ENCODE assay signal across 10 cellular contexts in genomic region chr11:61688368-61689163, GRCh38. TPM values are rescaled to one million over a fixed set of nuclear protein-coding genes. Genes with fewer than 3 reads are reported as not detected.
DNase-seq lines count a peak whose midpoint lies in the region; ATAC-seq and TF ChIP-seq lines count a peak whose summit lies in the region.
"Had no signal": no experiment of that assay in that cellular context is flagged by ENCODE, and none has a peak within 500 bp of the region (broad histone marks: within the 10 kb centered on the region; RNA-seq: fewer than 3 reads in every experiment).

No MANE protein-coding gene starts in this region.

- peak; percentile 28 for DNase-seq in BJ (ENCODE audit: low read depth)
- no peak for DNase-seq in NT2/D1 (ENCODE audit: low read depth, low spot score)
- no peak for DNase-seq in naive thymus-derived CD4-positive, alpha-beta T cell
- DNase-seq in HuH-7 (ENCODE audit: low spot score): no peak
- no peak for DNase-seq in DMS53 treated with DMSO at 0.1 percent for 48 hours (lab: John Stamatoyannopoulos, UW; ENCODE audit: unreplicated experiment)
- DNase-seq: NCI-H2171 treated with DMSO at 0.1 percent for 48 hours had no signal

- intact Hi-C loops in naive thymus-derived CD4-positive, alpha-beta T cell (cut with micrococcal nuclease): loop anchor here in 1 of 2 donors (10.0 kb wide), 1 partner anchor 104 kb away; the partner anchor contains the start of gene SYT7

- no peak overlapping the region for H3K27ac Mint-ChIP-seq in naive thymus-derived CD4-positive, alpha-beta T cell

- H3K4me1 ChIP-seq in NT2/D1 (ENCODE audit: insufficient read depth, insufficient read length): peaks cover 48% of the 10 kb centered on the region
- peaks cover 10 to 16% of the 10 kb centered on the region in 2 donors for H3K4me1 ChIP-seq in esophagus (ENCODE audit: control insufficient read depth in 2 of 2, insufficient read depth in 2 of 2, low read length in 1 of 2)
- H3K4me1 ChIP-seq in naive thymus-derived CD4-positive, alpha-beta T cell (ENCODE audit: control insufficient read depth in 2 of 2, insufficient read depth in 2 of 2, low read length in 2 of 2): peaks cover 15 to 34% of the 10 kb centered on the region in 2 donors
- H3K4me1 ChIP-seq: HAP-1 had no signal

- peaks cover 0 to 14% (median 0%) of the 10 kb centered on the region in 7 donors for H3K4me1 Mint-ChIP-seq in naive thymus-derived CD4-positive, alpha-beta T cell

- WGBS in esophagus, 2 donors: 37 to 40% methylated on average over 19 of the region's 19 CpGs

- H3K9ac ChIP-seq in NT2/D1 (ENCODE audit: insufficient read length, low read depth): peak overlapping the region; percentile 23

- H3K4me3 ChIP-seq in BJ (ENCODE audit: low read depth, low read length) (no peak overlapping the region), NT2/D1 (ENCODE audit: insufficient read length, low read depth) (no peak overlapping the region), esophagus (ENCODE audit: low read depth in 1 of 2, low read length in 2 of 2) (peak overlapping the region in 1 of 2 donors; percentile 7)
- H3K4me3 ChIP-seq in naive thymus-derived CD4-positive, alpha-beta T cell (ENCODE audit: low read length): no peak overlapping the region
- H3K4me3 ChIP-seq: HAP-1 had no signal

- CTCF ChIA-PET in BJ (lab: Yijun Ruan, JAX): interaction anchor here (0.9 to 4.4 kb wide), 4 partner anchors 8 to 59 kb away, joined by 4 to 21 read pairs (median 4); no protein-coding TSS in a partner anchor
- CTCF ChIA-PET in naive thymus-derived CD4-positive, alpha-beta T cell (lab: Charles Lee): interaction anchor here (2.1 kb wide), 1 partner anchor 45 kb away, joined by 7 read pairs; no protein-coding TSS in a partner anchor

- TF ChIP-seq CTCF in BJ (IDR thresholded peaks at IDR 0.05; ENCODE audit: insufficient read depth, low read depth, low read length): no peak

- H3K27ac ChIP-seq in esophagus (ENCODE audit: low read depth in 2 of 2, low read length in 1 of 2): peak overlapping the region; percentile 89 to 93
- no peak overlapping the region for H3K27ac ChIP-seq in naive thymus-derived CD4-positive, alpha-beta T cell (ENCODE audit: low read depth, low read length)

- peak; percentile 63 for ATAC-seq in naive thymus-derived CD4-positive, alpha-beta T cell
- ATAC-seq in HG02763 (IDR thresholded peaks at IDR 0.05; ENCODE audit: unreplicated experiment) (no peak), HG03460 (IDR thresholded peaks at IDR 0.05; ENCODE audit: unreplicated experiment) (no peak)

- no peak overlapping the region for H3K4me3 Mint-ChIP-seq in naive thymus-derived CD4-positive, alpha-beta T cell

- H3K27me3 ChIP-seq in BJ (ENCODE audit: control insufficient read depth, insufficient read depth, low read length): no peaks in the 10 kb centered on the region
- no peaks in the 10 kb centered on the region for H3K27me3 ChIP-seq in NT2/D1 (ENCODE audit: insufficient read depth, insufficient read length)
- H3K27me3 ChIP-seq in esophagus (ENCODE audit: control insufficient read depth in 1 of 2, insufficient read depth in 2 of 2, low read length in 2 of 2): no peaks in the 10 kb centered on the region
- H3K27me3 ChIP-seq in naive thymus-derived CD4-positive, alpha-beta T cell (ENCODE audit: control insufficient read depth in 2 of 2, insufficient read depth in 2 of 2, low read length in 2 of 2): peaks cover 0 to 3% of the 10 kb centered on the region in 2 donors

- H3K9me3 ChIP-seq in NT2/D1 (ENCODE audit: insufficient read depth, low read length) (no peaks in the 10 kb centered on the region), esophagus (ENCODE audit: control insufficient read depth in 2 of 2, insufficient read depth in 1 of 2, low read depth in 1 of 2, low read length in 1 of 2) (no peaks in the 10 kb centered on the region)
- no peaks in the 10 kb centered on the region for H3K9me3 ChIP-seq in naive thymus-derived CD4-positive, alpha-beta T cell (ENCODE audit: control insufficient read depth in 2 of 3, low read length in 3 of 3)
- H3K9me3 ChIP-seq: HAP-1 had no signal

- peaks cover 0 to 12% (median 9%) of the 10 kb centered on the region in 5 donors for H3K27me3 Mint-ChIP-seq in naive thymus-derived CD4-positive, alpha-beta T cell

- no peaks in the 10 kb centered on the region for H3K36me3 Mint-ChIP-seq in naive thymus-derived CD4-positive, alpha-beta T cell

- POLR2A ChIA-PET in BJ (lab: Charles Lee): no interaction called here
- POLR2A ChIA-PET in naive thymus-derived CD4-positive, alpha-beta T cell (lab: Charles Lee): interaction anchor here (0.7 kb wide), 1 partner anchor 1166 kb away, joined by 4 read pairs; no protein-coding TSS in a partner anchor

- H3K9me3 Mint-ChIP-seq in naive thymus-derived CD4-positive, alpha-beta T cell: peaks cover 0 to 1% (median 0%) of the 10 kb centered on the region in 11 donors

- no peaks in the 10 kb centered on the region for H3K36me3 ChIP-seq in BJ (ENCODE audit: control insufficient read depth, insufficient read depth, low read length)
- no peaks in the 10 kb centered on the region for H3K36me3 ChIP-seq in NT2/D1 (ENCODE audit: insufficient read depth, insufficient read length, low read length)
- H3K36me3 ChIP-seq in esophagus (ENCODE audit: control insufficient read depth in 2 of 2, insufficient read depth in 2 of 2, low read length in 1 of 2): no peaks in the 10 kb centered on the region
- H3K36me3 ChIP-seq in naive thymus-derived CD4-positive, alpha-beta T cell (ENCODE audit: control insufficient read depth in 2 of 3, insufficient read depth in 3 of 3, low read length in 3 of 3): no peaks in the 10 kb centered on the region
- H3K36me3 ChIP-seq: HAP-1 had no signal

RNA-seq across cellular contexts. Expression of gene DAGLA, which starts 8.4 kb away (rescaled TPM):
- polyA plus RNA-seq in BJ (2011; rRNA removed) (1.1 and 2.5 TPM in 2 replicates), esophagus (1 to 10 TPM; 1.7 to 5.0 TPM)
- 2.6 and 3.4 TPM in 2 replicates for polyA minus RNA-seq in BJ (2011; rRNA and poly(A)+ RNA removed)
- total RNA-seq in naive thymus-derived CD4-positive, alpha-beta T cell: 1 to 10 TPM in 1 of 5 experiments, under 1 TPM in 4; 0.15 to 2.1 (median 0.35) TPM
- polyA plus RNA-seq in naive thymus-derived CD4-positive, alpha-beta T cell: under 1 TPM; 0.24 to 0.26 TPM
